9 cellular contexts compared by ENCODE assay signal in the genomic region with DNA sequence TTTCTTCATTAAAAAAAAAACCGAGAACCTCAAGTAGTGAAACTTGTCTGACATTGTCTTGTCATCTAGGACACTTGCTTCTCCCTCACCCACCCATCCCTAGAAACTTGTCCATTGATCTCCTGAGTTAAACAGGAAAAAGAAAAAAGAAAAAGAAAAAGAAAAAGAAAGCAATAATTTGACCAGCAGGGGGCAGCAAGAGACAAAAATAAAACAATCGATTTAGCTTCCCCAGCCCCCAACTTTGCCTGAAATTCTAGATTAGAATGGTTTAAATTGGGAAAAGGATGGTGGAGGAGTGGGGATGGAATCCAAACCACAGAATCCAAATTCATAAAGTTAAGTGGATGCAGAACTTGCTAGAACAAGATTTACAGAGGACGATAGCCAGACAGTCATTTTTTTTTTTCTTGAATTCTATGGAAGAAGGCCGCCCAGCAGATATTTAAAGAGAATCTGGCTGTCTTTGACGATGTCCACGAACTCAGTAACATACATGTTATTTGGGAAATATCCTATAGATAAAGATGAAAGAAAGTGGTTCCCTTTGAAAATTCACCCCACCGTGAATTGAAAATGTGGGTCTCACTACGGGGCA.
DNase-seq lines count a peak whose midpoint lies in the region; ATAC-seq and TF ChIP-seq lines count a peak whose summit lies in the region.
"Had no signal": no experiment of that assay in that cellular context is flagged by ENCODE, and none has a peak within 500 bp of the region (broad histone marks: within the 10 kb centered on the region; RNA-seq: fewer than 3 reads in every experiment).

No MANE protein-coding gene starts in this region.

- H3K9me3 ChIP-seq in esophagus muscularis mucosa (no peaks in the 10 kb centered on the region), ovary (no peaks in the 10 kb centered on the region)

- no peak for ATAC-seq in HG03108 (IDR thresholded peaks at IDR 0.05; ENCODE audit: unreplicated experiment)
- ATAC-seq: activated naive CD4-positive, alpha-beta T cell treated with anti-CD3 and anti-CD28 coated beads, Interleukin-2, amount 50 U/mL, for 72 hours had no signal

- no peaks in the 10 kb centered on the region for H3K4me1 Mint-ChIP-seq in T-helper 2 cell treated with Interferon-gamma antibody and Interleukin-4, amounts not matched to agents 5 μg/mL and 100 μg/mL, for 36 hours (ENCODE audit: low read depth)

- 49% methylated on average over 8 of the region's 8 CpGs for WGBS in esophagus muscularis mucosa
- 29 to 35% (median 33%) methylated on average over 8 of the region's 8 CpGs for WGBS in ovary, 3 donors

- no peak overlapping the region for H3K4me3 ChIP-seq in Jurkat, Clone E6-1 (ENCODE audit: low read length)
- H3K4me3 ChIP-seq in esophagus muscularis mucosa, result no peak overlapping the region
- no peak overlapping the region for H3K4me3 ChIP-seq in ovary

- no peak overlapping the region for H3K27ac Mint-ChIP-seq in T-helper 2 cell treated with Interferon-gamma antibody and Interleukin-4, amounts not matched to agents 5 μg/mL and 100 μg/mL, for 36 hours
- H3K27ac Mint-ChIP-seq: activated naive CD4-positive, alpha-beta T cell treated with anti-CD3 and anti-CD28 coated beads, Interleukin-2, amount 50 U/mL, for 72 hours had no signal

- H3K4me1 ChIP-seq in esophagus muscularis mucosa (no peaks in the 10 kb centered on the region), ovary (ENCODE audit: insufficient read depth) (no peaks in the 10 kb centered on the region)

- H3K27me3 ChIP-seq in esophagus muscularis mucosa (no peaks in the 10 kb centered on the region), ovary (no peaks in the 10 kb centered on the region)

- H3K27me3 Mint-ChIP-seq in T-helper 2 cell treated with Interferon-gamma antibody and Interleukin-4, amounts not matched to agents 5 μg/mL and 100 μg/mL, for 36 hours (ENCODE audit: low read depth), result peaks cover 6% of the 10 kb centered on the region

- intact Hi-C loops in esophagus muscularis mucosa (cut with DNase I) (loop anchor here (5.0 kb wide), 1 partner anchor 606 kb away; no protein-coding TSS in a partner anchor), ovary (cut with DNase I) (loop anchor here in 2 of 4 donors (5.0 to 10.0 kb wide), 3 partner anchors 606 to 1849 kb away; partner anchors contain the start of gene PDGFRA (in 1 of the 2))

- no peak overlapping the region for H3K27ac ChIP-seq in esophagus muscularis mucosa (replicated peaks in 1 of 4)
- no peak overlapping the region for H3K27ac ChIP-seq in ovary

- no peak for TF ChIP-seq EP300 in esophagus muscularis mucosa (IDR thresholded peaks at IDR 0.05)
- TF ChIP-seq EP300 in ovary (IDR thresholded peaks at IDR 0.05), result no peak

- no peak overlapping the region for H3K4me3 Mint-ChIP-seq in T-helper 2 cell treated with Interferon-gamma antibody and Interleukin-4, amounts not matched to agents 5 μg/mL and 100 μg/mL, for 36 hours

- H3K36me3 ChIP-seq in esophagus muscularis mucosa, result no peaks in the 10 kb centered on the region
- H3K36me3 ChIP-seq in ovary, result no peaks in the 10 kb centered on the region

- TF ChIP-seq POLR2A in esophagus muscularis mucosa (IDR thresholded peaks at IDR 0.05; ENCODE audit: low read depth) (no peak), ovary (IDR thresholded peaks at IDR 0.05) (no peak)

- no peaks in the 10 kb centered on the region for H3K36me3 Mint-ChIP-seq in T-helper 2 cell treated with Interferon-gamma antibody and Interleukin-4, amounts not matched to agents 5 μg/mL and 100 μg/mL, for 36 hours (ENCODE audit: low read depth)
- H3K36me3 Mint-ChIP-seq: activated naive CD4-positive, alpha-beta T cell treated with anti-CD3 and anti-CD28 coated beads, Interleukin-2, amount 50 U/mL, for 72 hours had no signal

- TF ChIP-seq CTCF in esophagus muscularis mucosa (IDR thresholded peaks at IDR 0.05) (peak; percentile 53 to 63 (median 53)), ovary (IDR thresholded peaks at IDR 0.05) (peak; percentile 32 to 67 (median 56))

- DNase-seq in NOMO-1 treated with DMSO at 0.1 percent for 48 hours (lab: John Stamatoyannopoulos, UW; ENCODE audit: unreplicated experiment), result peak; percentile 21
- DNase-seq in NOMO-1 treated with dmso at 0.1 percent for 144 hours (lab: John Stamatoyannopoulos, UW; ENCODE audit: unreplicated experiment), result no peak
- DNase-seq in Jurkat, Clone E6-1 (ENCODE audit: low read depth, low spot score), result peak; percentile 41
- DNase-seq in RPMI7951 (ENCODE audit: low read depth), result peak; percentile 49
- DNase-seq in esophagus muscularis mucosa (ENCODE audit: extremely low spot score), result no peak
- DNase-seq in ovary, result peak in 3 of 5 donors; percentile 17 to 43 (median 32)
- no peak for DNase-seq in T-helper 2 cell treated with Interferon-gamma antibody and Interleukin-4, amounts not matched to agents 5 μg/mL and 100 μg/mL, for 36 hours (ENCODE audit: low spot score)

- H3K9me3 Mint-ChIP-seq in T-helper 2 cell treated with Interferon-gamma antibody and Interleukin-4, amounts not matched to agents 5 μg/mL and 100 μg/mL, for 36 hours, result no peaks in the 10 kb centered on the region
- H3K9me3 Mint-ChIP-seq: activated naive CD4-positive, alpha-beta T cell treated with anti-CD3 and anti-CD28 coated beads, Interleukin-2, amount 50 U/mL, for 72 hours had no signal

Comparison
In these comparisons a context has a peak if more than half of its experiments do, and no peak if none do; other contexts are left out.
1. DNase-seq: peak in NOMO-1 treated with DMSO at 0.1 percent for 48 hours (single experiment), Jurkat, Clone E6-1 (single experiment), RPMI7951 (single experiment) and ovary (3 of 5); none in NOMO-1 treated with dmso at 0.1 percent for 144 hours (single experiment), esophagus muscularis mucosa (single experiment) and T-helper 2 cell treated with Interferon-gamma antibody and Interleukin-4, amounts not matched to agents 5 μg/mL and 100 μg/mL, for 36 hours (single experiment).